Comparison of ENCODE assay signal across 8 cellular contexts in genomic region chr1:185567006-185567405, GRCh38.
DNase-seq lines count a peak whose midpoint lies in the region; FAIRE-seq and TF ChIP-seq lines count a peak whose summit lies in the region.

No MANE protein-coding gene starts in this region.

- intact Hi-C loops in esophagus muscularis mucosa (cut with DNase I), result no loop called here

- H3K27me3 ChIP-seq in HL-60 (ENCODE audit: insufficient read depth, poor library complexity, severe bottlenecking) (no peaks in the 10 kb centered on the region), esophagus muscularis mucosa (no peaks in the 10 kb centered on the region)

- DNase-seq in NK-92 treated with Interleukin-12 subunit alpha and Interleukin-12 subunit beta, amount 100 ng/mL, for 24 hours (lab: John Stamatoyannopoulos, UW), result peak; percentile 10
- DNase-seq in NK-92 (lab: John Stamatoyannopoulos, UW; ENCODE audit: unreplicated experiment) (no peak), HL-60 (ENCODE audit: low read depth in 1 of 2, low spot score in 1 of 2) (peak in 1 of 2 experiments; percentile 63), RCC 7860 (ENCODE audit: low spot score) (peak; percentile 47), cardiac fibroblast (ENCODE audit: low read depth in 2 of 2) (peak; percentile 80 to 87), HuH-7.5 (ENCODE audit: low spot score) (no peak), esophagus muscularis mucosa (ENCODE audit: extremely low spot score) (no peak)
- DNase-seq in stimulated activated CD4-positive, alpha-beta T cell treated with anti-CD3 and anti-CD28 coated beads, TNF-alpha, amount 100 ng/mL, for 1 hour (ENCODE audit: low read depth in 3 of 3, low spot score in 1 of 3), result peak in 2 of 3 donors; percentile 9 to 16

- no peak overlapping the region for H3K4me3 ChIP-seq in HL-60 (replicated peaks; ENCODE audit: insufficient read depth, low read length)
- H3K4me3 ChIP-seq in cardiac fibroblast (replicated peaks in 1 of 2; ENCODE audit: low read depth in 2 of 2, low read length in 2 of 2), result no peak overlapping the region
- H3K4me3 ChIP-seq in esophagus muscularis mucosa, result no peak overlapping the region

- TF ChIP-seq CTCF in HL-60 (IDR thresholded peaks at IDR 0.05; ENCODE audit: insufficient read depth, low read length), result no peak
- TF ChIP-seq CTCF in cardiac fibroblast (IDR thresholded peaks at IDR 0.05; ENCODE audit: low read depth, low read length), result no peak
- no peak for TF ChIP-seq CTCF in esophagus muscularis mucosa (IDR thresholded peaks at IDR 0.05)

- H3K27ac ChIP-seq in HL-60 (replicated peaks) (peak overlapping the region; percentile 55), esophagus muscularis mucosa (replicated peaks in 1 of 4) (no peak overlapping the region)

- WGBS in esophagus muscularis mucosa, result 34% methylated on average over 4 of the region's 4 CpGs

- H3K9me3 ChIP-seq in esophagus muscularis mucosa, result no peaks in the 10 kb centered on the region

- H3K36me3 ChIP-seq in esophagus muscularis mucosa, result no peaks in the 10 kb centered on the region

- TF ChIP-seq POLR2A in esophagus muscularis mucosa (IDR thresholded peaks at IDR 0.05; ENCODE audit: low read depth), result no peak

- FAIRE-seq in RCC 7860 (lab: Jason Lieb, UNC), result no peak

- no peak for TF ChIP-seq EP300 in esophagus muscularis mucosa (IDR thresholded peaks at IDR 0.05)

- peaks cover 0 to 6% (median 2%) of the 10 kb centered on the region in 4 donors for H3K4me1 ChIP-seq in esophagus muscularis mucosa

Comparison
In these comparisons a context has a peak if more than half of its experiments do, and no peak if none do; other contexts are left out.
1. DNase-seq: peak in NK-92 treated with Interleukin-12 subunit alpha and Interleukin-12 subunit beta, amount 100 ng/mL, for 24 hours (single experiment), RCC 7860 (single experiment), cardiac fibroblast (2 of 2) and stimulated activated CD4-positive, alpha-beta T cell treated with anti-CD3 and anti-CD28 coated beads, TNF-alpha, amount 100 ng/mL, for 1 hour (2 of 3); none in NK-92 (single experiment), HuH-7.5 (single experiment) and esophagus muscularis mucosa (single experiment).